ENCODE assay signal across 1 cellular context in the genomic region with DNA sequence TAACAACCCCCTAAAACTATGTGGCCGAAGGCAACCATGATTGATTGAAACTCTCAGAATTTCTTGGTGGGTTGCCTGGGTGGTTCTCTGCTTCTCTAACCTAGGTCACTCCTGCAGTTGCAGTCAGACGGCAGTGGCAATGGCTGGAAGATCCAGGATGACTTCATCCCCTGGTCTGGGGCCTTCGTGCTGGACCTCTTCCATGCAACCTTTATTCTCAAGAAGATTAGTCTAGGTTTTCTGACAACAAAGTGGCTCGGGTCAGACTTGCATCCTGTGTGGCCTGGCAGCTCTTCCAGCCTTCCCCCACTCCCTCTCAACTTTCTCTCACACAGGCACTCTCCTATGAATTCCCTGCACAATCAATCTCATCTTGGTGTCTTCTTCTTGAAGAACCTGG.
TF ChIP-seq lines count a peak whose summit lies in the region.

No MANE protein-coding gene starts in this region.

TF ChIP-seq in IMR-90, 13 proteins besides CTCF, POLR2A, EP300 and RAD21 (continued from another document):
- no peak for TF ChIP-seq NFE2L2 (IDR thresholded peaks at IDR 0.05; ENCODE audit: low read depth, low read length)
- no peak for TF ChIP-seq RCOR1 (IDR thresholded peaks at IDR 0.05; ENCODE audit: insufficient replicate concordance, low read length)
- no peak for TF ChIP-seq CHD1 (IDR thresholded peaks at IDR 0.05; ENCODE audit: low read depth, low read length)
- TF ChIP-seq, protein P1, sequence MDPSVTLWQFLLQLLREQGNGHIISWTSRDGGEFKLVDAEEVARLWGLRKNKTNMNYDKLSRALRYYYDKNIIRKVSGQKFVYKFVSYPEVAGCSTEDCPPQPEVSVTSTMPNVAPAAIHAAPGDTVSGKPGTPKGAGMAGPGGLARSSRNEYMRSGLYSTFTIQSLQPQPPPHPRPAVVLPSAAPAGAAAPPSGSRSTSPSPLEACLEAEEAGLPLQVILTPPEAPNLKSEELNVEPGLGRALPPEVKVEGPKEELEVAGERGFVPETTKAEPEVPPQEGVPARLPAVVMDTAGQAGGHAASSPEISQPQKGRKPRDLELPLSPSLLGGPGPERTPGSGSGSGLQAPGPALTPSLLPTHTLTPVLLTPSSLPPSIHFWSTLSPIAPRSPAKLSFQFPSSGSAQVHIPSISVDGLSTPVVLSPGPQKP (IDR thresholded peaks at IDR 0.05; ENCODE audit: borderline replicate concordance, low read depth, low read length), result no peak
- TF ChIP-seq SMC3 (IDR thresholded peaks at IDR 0.05; ENCODE audit: low read depth, low read length), result no peak
- no peak for TF ChIP-seq BHLHE40 (IDR thresholded peaks at IDR 0.05; ENCODE audit: low read depth, low read length)
